In genomic region chr3:23836536-23837230, GRCh38 we compare ENCODE assay signal across 1 cellular context.
TF ChIP-seq lines count a peak whose summit lies in the region.

No MANE protein-coding gene starts in this region.

TF ChIP-seq in HEK293, 187 proteins besides CTCF, POLR2A, EP300 and RAD21 (continued from another document):
- TF ChIP-seq ZNF214 (tag by site-specific recombination; IDR thresholded peaks at IDR 0.05; ENCODE audit: borderline replicate concordance) (no peak), ZNF658 (tag by site-specific recombination; IDR thresholded peaks at IDR 0.05) (no peak), ZBTB7A (tag by site-specific recombination; IDR thresholded peaks at IDR 0.05; ENCODE audit: low read depth) (no peak)
- TF ChIP-seq, protein P1, sequence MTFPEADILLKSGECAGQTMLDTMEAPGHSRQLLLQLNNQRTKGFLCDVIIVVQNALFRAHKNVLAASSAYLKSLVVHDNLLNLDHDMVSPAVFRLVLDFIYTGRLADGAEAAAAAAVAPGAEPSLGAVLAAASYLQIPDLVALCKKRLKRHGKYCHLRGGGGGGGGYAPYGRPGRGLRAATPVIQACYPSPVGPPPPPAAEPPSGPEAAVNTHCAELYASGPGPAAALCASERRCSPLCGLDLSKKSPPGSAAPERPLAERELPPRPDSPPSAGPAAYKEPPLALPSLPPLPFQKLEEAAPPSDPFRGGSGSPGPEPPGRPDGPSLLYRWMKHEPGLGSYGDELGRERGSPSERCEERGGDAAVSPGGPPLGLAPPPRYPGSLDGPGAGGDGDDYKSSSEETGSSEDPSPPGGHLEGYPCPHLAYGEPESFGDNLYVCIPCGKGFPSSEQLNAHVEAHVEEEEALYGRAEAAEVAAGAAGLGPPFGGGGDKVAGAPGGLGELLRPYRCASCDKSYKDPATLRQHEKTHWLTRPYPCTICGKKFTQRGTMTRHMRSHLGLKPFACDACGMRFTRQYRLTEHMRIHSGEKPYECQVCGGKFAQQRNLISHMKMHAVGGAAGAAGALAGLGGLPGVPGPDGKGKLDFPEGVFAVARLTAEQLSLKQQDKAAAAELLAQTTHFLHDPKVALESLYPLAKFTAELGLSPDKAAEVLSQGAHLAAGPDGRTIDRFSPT (tag by site-specific recombination; IDR thresholded peaks at IDR 0.05): no peak
